In the genomic region with DNA sequence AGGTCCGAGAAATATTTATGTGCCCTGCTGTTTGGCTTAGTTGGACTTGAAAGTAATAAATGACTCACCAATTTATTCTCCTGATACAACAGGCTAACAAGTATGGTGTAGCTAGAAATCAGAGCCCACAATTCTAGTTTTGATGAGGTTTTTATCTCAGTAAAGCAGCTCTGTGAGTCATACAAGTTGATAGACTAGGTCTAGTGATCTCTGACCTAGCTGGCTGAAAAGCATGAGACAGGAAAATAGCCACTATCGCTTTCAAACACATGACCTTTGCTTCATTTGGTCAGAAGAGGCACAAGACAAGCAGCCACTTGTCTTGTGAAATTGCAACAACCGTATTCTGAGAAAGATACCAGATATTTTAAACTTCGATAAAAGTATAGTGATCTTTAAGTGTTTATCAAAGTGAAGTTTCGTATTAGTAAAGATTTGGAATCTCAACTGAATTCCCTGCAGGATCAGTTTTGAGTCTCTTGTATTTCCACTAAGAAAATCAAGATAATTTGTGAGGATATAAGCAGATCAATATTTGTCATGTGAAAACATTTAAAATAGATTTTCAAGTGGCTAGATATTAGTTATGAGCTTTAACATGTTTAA, we compare ENCODE assay signal across 10 cellular contexts.
DNase-seq lines count a peak whose midpoint lies in the region; ATAC-seq, FAIRE-seq and TF ChIP-seq lines count a peak whose summit lies in the region.
"Had no signal": no experiment of that assay in that cellular context is flagged by ENCODE, and none has a peak within 500 bp of the region (broad histone marks: within the 10 kb centered on the region; RNA-seq: fewer than 3 reads in every experiment).

No MANE protein-coding gene starts in this region.

- H3K4me1 ChIP-seq in RWPE2 (ENCODE audit: insufficient read depth, poor library complexity, severe bottlenecking) (peaks cover 5% of the 10 kb centered on the region), liver (ENCODE audit: control insufficient read depth in 4 of 4, insufficient read depth in 4 of 4, low read length in 3 of 4) (peaks cover 0 to 3% (median 0%) of the 10 kb centered on the region in 4 donors)

- FAIRE-seq in GM19239 (lab: Jason Lieb, UNC) = no peak

- no peaks in the 10 kb centered on the region for H3K27me3 ChIP-seq in RWPE2 (ENCODE audit: insufficient read depth, poor library complexity, severe bottlenecking)
- H3K27me3 ChIP-seq in liver (ENCODE audit: control insufficient read depth in 4 of 4, insufficient read depth in 4 of 4, low read length in 3 of 4) = no peaks in the 10 kb centered on the region
- no peaks in the 10 kb centered on the region for H3K27me3 ChIP-seq in H7 (ENCODE audit: control insufficient read depth, insufficient read depth, low read length)

- DNase-seq in GM10266 (ENCODE audit: extremely low spot score) (peak; percentile 11), RWPE2 (ENCODE audit: low spot score) (no peak), GM19239 (ENCODE audit: insufficient read length, low spot score) (no peak), H7 (no peak), NCI-H2227 (lab: John Stamatoyannopoulos, UW; ENCODE audit: unreplicated experiment) (no peak)
- DNase-seq in activated CD4-positive, CD25-positive, alpha-beta regulatory T cell (lab: John Stamatoyannopoulos, UW) = no peak
- DNase-seq: DMS79; stimulated activated naive CD4-positive, alpha-beta T cell treated with Interleukin-2 at 50 U/mL for 16 hours had no signal

- H3K4me3 ChIP-seq in RWPE2 (ENCODE audit: severe bottlenecking) (no peak overlapping the region), liver (ENCODE audit: low read depth in 1 of 3, low read length in 3 of 3) (no peak overlapping the region), H7 (ENCODE audit: insufficient read depth, low read depth, low read length) (no peak overlapping the region)

- H3K9me3 ChIP-seq in RWPE2 (ENCODE audit: severe bottlenecking) (no peaks in the 10 kb centered on the region), liver (ENCODE audit: control insufficient read depth in 4 of 4, low read length in 3 of 4) (no peaks in the 10 kb centered on the region)

- ATAC-seq in HG02623 (IDR thresholded peaks at IDR 0.05; ENCODE audit: unreplicated experiment) (peak; percentile 54), RWPE2 (ENCODE audit: low read depth) (peak; percentile 45; the same call in 1 of the 3 replicates)

- H3K9ac ChIP-seq in liver (ENCODE audit: low read depth in 1 of 2, low read length in 2 of 2) = no peak overlapping the region

- TF ChIP-seq CTCF in GM10266 (IDR thresholded peaks at IDR 0.05; ENCODE audit: control insufficient read depth, insufficient read depth, low read depth, missing control alignments) (no peak), RWPE2 (IDR thresholded peaks at IDR 0.05; ENCODE audit: poor library complexity, severe bottlenecking) (no peak), liver (IDR thresholded peaks at IDR 0.05; ENCODE audit: low read depth, low read length, missing input control) (no peak)

- 37% methylated on average over 5 of the region's 5 CpGs for WGBS in liver

- no peak for TF ChIP-seq RAD21 in liver (IDR thresholded peaks at IDR 0.05)

- H3K27ac ChIP-seq in RWPE2 (ENCODE audit: poor library complexity, severe bottlenecking) = no peak overlapping the region
- no peak overlapping the region for H3K27ac ChIP-seq in liver (ENCODE audit: low read depth in 1 of 2, low read length in 2 of 2)

- no peaks in the 10 kb centered on the region for H3K36me3 ChIP-seq in RWPE2 (ENCODE audit: low read depth)
- H3K36me3 ChIP-seq in liver (ENCODE audit: control insufficient read depth in 4 of 4, insufficient read depth in 3 of 4, low read depth in 1 of 4, low read length in 3 of 4) = no peaks in the 10 kb centered on the region
- no peaks in the 10 kb centered on the region for H3K36me3 ChIP-seq in H7 (replicated peaks; ENCODE audit: control insufficient read depth, insufficient read depth, low read length)

TF ChIP-seq in liver, 16 proteins besides CTCF, POLR2A, EP300 and RAD21:
- peak; percentile 31 to 76 for TF ChIP-seq JUND (IDR thresholded peaks at IDR 0.05)
- no peak for TF ChIP-seq GABPA (IDR thresholded peaks at IDR 0.05 in 1 of 2, conservative IDR thresholded peaks at IDR 0.05 in 1 of 2)
- TF ChIP-seq, protein P1, sequence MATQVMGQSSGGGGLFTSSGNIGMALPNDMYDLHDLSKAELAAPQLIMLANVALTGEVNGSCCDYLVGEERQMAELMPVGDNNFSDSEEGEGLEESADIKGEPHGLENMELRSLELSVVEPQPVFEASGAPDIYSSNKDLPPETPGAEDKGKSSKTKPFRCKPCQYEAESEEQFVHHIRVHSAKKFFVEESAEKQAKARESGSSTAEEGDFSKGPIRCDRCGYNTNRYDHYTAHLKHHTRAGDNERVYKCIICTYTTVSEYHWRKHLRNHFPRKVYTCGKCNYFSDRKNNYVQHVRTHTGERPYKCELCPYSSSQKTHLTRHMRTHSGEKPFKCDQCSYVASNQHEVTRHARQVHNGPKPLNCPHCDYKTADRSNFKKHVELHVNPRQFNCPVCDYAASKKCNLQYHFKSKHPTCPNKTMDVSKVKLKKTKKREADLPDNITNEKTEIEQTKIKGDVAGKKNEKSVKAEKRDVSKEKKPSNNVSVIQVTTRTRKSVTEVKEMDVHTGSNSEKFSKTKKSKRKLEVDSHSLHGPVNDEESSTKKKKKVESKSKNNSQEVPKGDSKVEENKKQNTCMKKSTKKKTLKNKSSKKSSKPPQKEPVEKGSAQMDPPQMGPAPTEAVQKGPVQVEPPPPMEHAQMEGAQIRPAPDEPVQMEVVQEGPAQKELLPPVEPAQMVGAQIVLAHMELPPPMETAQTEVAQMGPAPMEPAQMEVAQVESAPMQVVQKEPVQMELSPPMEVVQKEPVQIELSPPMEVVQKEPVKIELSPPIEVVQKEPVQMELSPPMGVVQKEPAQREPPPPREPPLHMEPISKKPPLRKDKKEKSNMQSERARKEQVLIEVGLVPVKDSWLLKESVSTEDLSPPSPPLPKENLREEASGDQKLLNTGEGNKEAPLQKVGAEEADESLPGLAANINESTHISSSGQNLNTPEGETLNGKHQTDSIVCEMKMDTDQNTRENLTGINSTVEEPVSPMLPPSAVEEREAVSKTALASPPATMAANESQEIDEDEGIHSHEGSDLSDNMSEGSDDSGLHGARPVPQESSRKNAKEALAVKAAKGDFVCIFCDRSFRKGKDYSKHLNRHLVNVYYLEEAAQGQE (IDR thresholded peaks at IDR 0.05) = no peak
- TF ChIP-seq FOXA2 (IDR thresholded peaks at IDR 0.05) = no peak
- TF ChIP-seq NR2F2 (IDR thresholded peaks at IDR 0.05) = peak; percentile 60
- peak in 1 of 2 donors; percentile 75 for TF ChIP-seq RXRA (IDR thresholded peaks at IDR 0.05)
- TF ChIP-seq HNF4G (IDR thresholded peaks at IDR 0.05) = no peak
- TF ChIP-seq, protein P2, sequence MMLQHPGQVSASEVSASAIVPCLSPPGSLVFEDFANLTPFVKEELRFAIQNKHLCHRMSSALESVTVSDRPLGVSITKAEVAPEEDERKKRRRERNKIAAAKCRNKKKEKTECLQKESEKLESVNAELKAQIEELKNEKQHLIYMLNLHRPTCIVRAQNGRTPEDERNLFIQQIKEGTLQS (IDR thresholded peaks at IDR 0.05) = no peak
- TF ChIP-seq TAF1 (conservative IDR thresholded peaks at IDR 0.05) = no peak
- TF ChIP-seq, protein P3, sequence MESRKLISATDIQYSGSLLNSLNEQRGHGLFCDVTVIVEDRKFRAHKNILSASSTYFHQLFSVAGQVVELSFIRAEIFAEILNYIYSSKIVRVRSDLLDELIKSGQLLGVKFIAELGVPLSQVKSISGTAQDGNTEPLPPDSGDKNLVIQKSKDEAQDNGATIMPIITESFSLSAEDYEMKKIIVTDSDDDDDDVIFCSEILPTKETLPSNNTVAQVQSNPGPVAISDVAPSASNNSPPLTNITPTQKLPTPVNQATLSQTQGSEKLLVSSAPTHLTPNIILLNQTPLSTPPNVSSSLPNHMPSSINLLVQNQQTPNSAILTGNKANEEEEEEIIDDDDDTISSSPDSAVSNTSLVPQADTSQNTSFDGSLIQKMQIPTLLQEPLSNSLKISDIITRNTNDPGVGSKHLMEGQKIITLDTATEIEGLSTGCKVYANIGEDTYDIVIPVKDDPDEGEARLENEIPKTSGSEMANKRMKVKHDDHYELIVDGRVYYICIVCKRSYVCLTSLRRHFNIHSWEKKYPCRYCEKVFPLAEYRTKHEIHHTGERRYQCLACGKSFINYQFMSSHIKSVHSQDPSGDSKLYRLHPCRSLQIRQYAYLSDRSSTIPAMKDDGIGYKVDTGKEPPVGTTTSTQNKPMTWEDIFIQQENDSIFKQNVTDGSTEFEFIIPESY (IDR thresholded peaks at IDR 0.05) = no peak
- TF ChIP-seq SP1 (IDR thresholded peaks at IDR 0.05) = peak; percentile 59
- TF ChIP-seq, protein P4, sequence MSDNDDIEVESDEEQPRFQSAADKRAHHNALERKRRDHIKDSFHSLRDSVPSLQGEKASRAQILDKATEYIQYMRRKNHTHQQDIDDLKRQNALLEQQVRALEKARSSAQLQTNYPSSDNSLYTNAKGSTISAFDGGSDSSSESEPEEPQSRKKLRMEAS (IDR thresholded peaks at IDR 0.05) = no peak
- peak; percentile 36 to 70 for TF ChIP-seq HNF4A (conservative IDR thresholded peaks at IDR 0.05)
- no peak for TF ChIP-seq YY1 (IDR thresholded peaks at IDR 0.05)
